In the genomic region with DNA sequence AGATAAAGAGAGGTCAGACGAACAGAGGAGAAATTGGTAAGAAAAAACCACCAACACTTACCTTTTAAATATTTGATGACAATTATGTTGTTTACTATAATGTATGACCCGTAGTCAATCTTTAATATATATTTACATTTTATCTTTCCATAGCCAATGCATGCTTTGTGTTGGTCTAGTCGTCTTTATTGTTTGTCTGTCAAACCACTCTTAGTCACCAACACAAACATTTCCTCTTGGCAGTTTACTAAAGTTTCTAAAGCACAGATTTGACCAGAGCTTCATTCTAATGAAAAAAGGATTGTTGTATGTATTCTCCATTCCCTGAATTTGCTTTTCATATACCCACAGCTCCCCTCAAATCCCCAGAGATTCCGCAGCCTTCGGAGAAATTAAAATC, we compare ENCODE assay signal across 20 cellular contexts.
DNase-seq lines count a peak whose midpoint lies in the region; ATAC-seq and TF ChIP-seq lines count a peak whose summit lies in the region.
"Had no signal": no experiment of that assay in that cellular context is flagged by ENCODE, and none has a peak within 500 bp of the region (broad histone marks: within the 10 kb centered on the region; RNA-seq: fewer than 3 reads in every experiment).

No MANE protein-coding gene starts in this region.

- no peak overlapping the region for H2BK5ac ChIP-seq in mesenchymal stem cell (ENCODE audit: low read depth, low read length, poor library complexity, severe bottlenecking)

- POLR2A ChIA-PET in PC-3 (lab: Charles Lee; ENCODE audit: unreplicated experiment) (no interaction called here), T-cell (lab: Charles Lee) (no interaction called here)

- no peak overlapping the region for H2BK15ac ChIP-seq in mesenchymal stem cell (ENCODE audit: low read depth, poor library complexity, severe bottlenecking)

- ATAC-seq in PC-3: peak; percentile 89
- no peak for ATAC-seq in HG03520 (IDR thresholded peaks at IDR 0.05; ENCODE audit: unreplicated experiment)
- ATAC-seq in T-cell (replicated peaks in 1 of 4): no peak
- ATAC-seq: HCT116 had no signal

- BruUV-seq in PC-3 (replicated peaks; lab: Mats Ljungman, UMichigan): no TSS peak

- no peaks in the 10 kb centered on the region for H4K20me1 ChIP-seq in PC-3 (ENCODE audit: low read length)

- no peaks in the 10 kb centered on the region for H3K4me1 Mint-ChIP-seq in T-cell

- peaks cover 5 to 15% (median 10%) of the 10 kb centered on the region in 3 donors for H3K9me3 Mint-ChIP-seq in T-cell

- no peak overlapping the region for H3K27ac Mint-ChIP-seq in T-cell
- H3K27ac Mint-ChIP-seq: CD4-positive, alpha-beta T cell had no signal

- WGBS in mesenchymal stem cell: 67% methylated on average over 3 of the region's 5 CpGs

- H3K4ac ChIP-seq in mesenchymal stem cell (ENCODE audit: low read depth in 1 of 2, low read length in 2 of 2): no peak overlapping the region

- H2AFZ ChIP-seq in PC-3 (ENCODE audit: low read length): no peak overlapping the region
- no peak overlapping the region for H2AFZ ChIP-seq in mesenchymal stem cell (ENCODE audit: low read depth, low read length)
- H2AFZ ChIP-seq: PC-9 had no signal

- H4K8ac ChIP-seq in mesenchymal stem cell (ENCODE audit: low read length): no peak overlapping the region

- H3K9me2 ChIP-seq in PC-3 (replicated peaks; ENCODE audit: low read length): no peaks in the 10 kb centered on the region

- no peak overlapping the region for H3K4me3 Mint-ChIP-seq in T-cell
- H3K4me3 Mint-ChIP-seq: CD4-positive, alpha-beta T cell had no signal

- CTCF ChIA-PET in PC-3 (lab: Charles Lee) (no interaction called here), T-cell (lab: Charles Lee) (no interaction called here)

- H3K27me3 ChIP-seq in PC-3 (ENCODE audit: low read length) (no peaks in the 10 kb centered on the region), mesenchymal stem cell (ENCODE audit: control insufficient read depth in 1 of 2, insufficient read depth in 1 of 2, low read length in 2 of 2) (no peaks in the 10 kb centered on the region)

- TF ChIP-seq CTCF in PC-3 (conservative IDR thresholded peaks at IDR 0.05; ENCODE audit: low read depth, low read length): no peak
- TF ChIP-seq CTCF in choroid plexus epithelial cell (conservative IDR thresholded peaks at IDR 0.05; ENCODE audit: low read depth, low read length): no peak

- H4K91ac ChIP-seq in mesenchymal stem cell (ENCODE audit: low read length): no peak overlapping the region

- H3K79me1 ChIP-seq in mesenchymal stem cell (replicated peaks; ENCODE audit: low read length, poor library complexity, severe bottlenecking): no peaks in the 10 kb centered on the region

- H3K4me1 ChIP-seq in PC-3 (ENCODE audit: insufficient read depth, low read length) (peaks cover 3% of the 10 kb centered on the region; the same call in 1 of the 2 replicates), mesenchymal stem cell (ENCODE audit: control insufficient read depth, insufficient read depth, low read depth, low read length) (no peaks in the 10 kb centered on the region)

- H3F3A ChIP-seq in PC-3 (ENCODE audit: low read length, unreplicated experiment): no peaks in the 10 kb centered on the region

- H3K27me3 Mint-ChIP-seq in T-cell: no peaks in the 10 kb centered on the region
- H3K27me3 Mint-ChIP-seq: CD4-positive, alpha-beta T cell had no signal

- H2AK5ac ChIP-seq in mesenchymal stem cell (ENCODE audit: low read length, severe bottlenecking): no peak overlapping the region

- H3K36me3 Mint-ChIP-seq in T-cell: no peaks in the 10 kb centered on the region

- no peak overlapping the region for H3K18ac ChIP-seq in mesenchymal stem cell (ENCODE audit: low read depth in 1 of 2, low read length in 2 of 2)

- peak; percentile 25 for DNase-seq in ELR (ENCODE audit: low read depth)
- DNase-seq in PC-3: peak; percentile 43
- DNase-seq in choroid plexus epithelial cell (ENCODE audit: low read depth): peak; percentile 16
- peak; percentile 24 for DNase-seq in mesenchymal stem cell
- DNase-seq in T-cell: no peak
- no peak for DNase-seq in NCI-H2029 treated with DMSO at 0.1 percent for 48 hours (lab: John Stamatoyannopoulos, UW)
- DNase-seq in cerebellum (ENCODE audit: low spot score): no peak
- DNase-seq: Calu3; CD4-positive, alpha-beta T cell; GOT3; KBM-7; NCI-H1417 treated with DMSO at 0.1 percent for 48 hours; NCI-H2081 treated with DMSO at 0.1 percent for 48 hours; NCI-H510A treated with DMSO at 0.1 percent for 48 hours; NCI-H774; PC-9; SIG-M5 had no signal

- H3K4me2 ChIP-seq in PC-3 (ENCODE audit: low read length) (no peak overlapping the region), mesenchymal stem cell (ENCODE audit: low read length, poor library complexity, severe bottlenecking) (no peak overlapping the region)
- H3K4me2 ChIP-seq: PC-9 had no signal

- no peak overlapping the region for H2BK120ac ChIP-seq in mesenchymal stem cell (ENCODE audit: low read depth, low read length)

- H3K23ac ChIP-seq in mesenchymal stem cell (ENCODE audit: low read length in 2 of 2): no peak overlapping the region

- H3K36me3 ChIP-seq in PC-3 (ENCODE audit: low read depth, low read length) (no peaks in the 10 kb centered on the region), mesenchymal stem cell (ENCODE audit: control insufficient read depth in 1 of 2, insufficient read depth in 2 of 2, low read depth in 1 of 2, low read length in 2 of 2) (no peaks in the 10 kb centered on the region)

- no peak overlapping the region for H3K27ac ChIP-seq in PC-3 (ENCODE audit: low read length)
- no peak overlapping the region for H3K27ac ChIP-seq in mesenchymal stem cell (ENCODE audit: low read length, poor library complexity, severe bottlenecking)
- H3K27ac ChIP-seq: PC-9, RWPE1 had no signal

- H3K4me3 ChIP-seq in PC-3 (ENCODE audit: low read length) (no peak overlapping the region), choroid plexus epithelial cell (ENCODE audit: low read depth, low read length) (no peak overlapping the region), mesenchymal stem cell (ENCODE audit: insufficient read depth in 1 of 2, low read depth in 1 of 2, low read length in 2 of 2) (no peak overlapping the region)
- H3K4me3 ChIP-seq: PC-9 had no signal

- H3K79me2 ChIP-seq in PC-3 (ENCODE audit: low read length): no peaks in the 10 kb centered on the region

- H3K14ac ChIP-seq in mesenchymal stem cell (ENCODE audit: low read length in 2 of 2): no peak overlapping the region

- no peak overlapping the region for H2BK12ac ChIP-seq in mesenchymal stem cell (ENCODE audit: low read length in 2 of 2)

- no peaks in the 10 kb centered on the region for H3K9me3 ChIP-seq in PC-3 (ENCODE audit: low read length)
- no peaks in the 10 kb centered on the region for H3K9me3 ChIP-seq in mesenchymal stem cell (ENCODE audit: control insufficient read depth, low read length)

- intact Hi-C loops in PC-3 (cut with micrococcal nuclease): loop anchor here (5.0 kb wide), 1 partner anchor 82 kb away; no protein-coding TSS in a partner anchor

- H3K9ac ChIP-seq in PC-3 (ENCODE audit: low read length) (no peak overlapping the region), mesenchymal stem cell (ENCODE audit: low read length) (no peak overlapping the region)

Comparison
In these comparisons a context has a peak if more than half of its experiments do, and no peak if none do; other contexts are left out.
1. DNase-seq: peak in ELR (single experiment), PC-3 (single experiment), choroid plexus epithelial cell (single experiment) and mesenchymal stem cell (single experiment); none in T-cell (0 of 34), NCI-H2029 treated with DMSO at 0.1 percent for 48 hours (single experiment) and cerebellum (single experiment).